In the genomic region with DNA sequence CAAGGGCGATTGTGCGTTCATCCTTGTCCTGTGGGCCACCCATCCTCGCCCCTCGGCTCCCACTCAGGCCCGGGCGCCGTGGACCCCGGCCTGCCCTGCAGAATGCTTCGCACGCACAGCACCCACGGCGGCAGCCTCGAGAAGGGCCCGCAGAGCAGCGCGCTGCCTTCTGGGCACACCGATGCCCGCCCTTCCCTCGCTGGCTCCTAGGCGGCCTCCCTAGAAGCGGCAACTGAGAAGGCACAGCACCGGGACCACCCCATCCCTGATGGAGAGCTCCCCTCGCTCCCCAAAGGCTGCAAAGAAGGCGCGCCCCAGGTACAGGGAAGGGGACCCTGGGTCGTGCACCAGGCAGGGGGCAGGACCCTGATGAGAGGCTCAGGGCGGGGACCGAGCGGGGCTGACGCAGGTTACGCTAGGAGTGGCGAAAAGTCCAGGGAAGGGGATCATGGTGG, we compare ENCODE assay signal across 8 cellular contexts. TPM values are rescaled to one million over a fixed set of nuclear protein-coding genes. Genes with fewer than 3 reads are reported as not detected.
A peak's percentile ranks its signal among the peaks of the same experiment; 100 is the strongest.
DNase-seq lines count a peak whose midpoint lies in the region; ATAC-seq, FAIRE-seq and TF ChIP-seq lines count a peak whose summit lies in the region.

No MANE protein-coding gene starts in this region.

- H3K4me3 ChIP-seq in epithelial cell of proximal tubule (ENCODE audit: low read depth, low read length) (peak overlapping the region; percentile 98), pancreas (peak overlapping the region; percentile 70 to 100 (median 88))

- no peak overlapping the region for H4K5ac ChIP-seq in H9 (ENCODE audit: insufficient read length, low read depth, low read length)

- DNase-seq in H9 (peak; percentile 48), WTC11 (ENCODE audit: low spot score) (peak; percentile 33), epithelial cell of proximal tubule (ENCODE audit: low read depth) (no peak), pancreas (peak in 4 of 6 donors; percentile 20 to 73 (median 52)), SK-N-DZ (ENCODE audit: low spot score) (no peak), foreskin keratinocyte (no peak), NCI-H446 treated with DMSO at 0.1 percent for 48 hours (lab: John Stamatoyannopoulos, UW) (no peak)

- ATAC-seq in WTC11 (peak; percentile 0; the same call in 1 of the 2 replicates), pancreas (peak in 1 of 4 donors; percentile 4), GM18511 (IDR thresholded peaks at IDR 0.05; ENCODE audit: unreplicated experiment) (no peak), foreskin keratinocyte (no peak)

- H3K14ac ChIP-seq in H9 (ENCODE audit: insufficient read depth, low read length) = peak overlapping the region; percentile 95

- H3K18ac ChIP-seq in H9 (ENCODE audit: insufficient read length, low read depth, low read length) = peak overlapping the region; percentile 97

- peak overlapping the region; percentile 85 to 99 (median 93) for H3K27ac Mint-ChIP-seq in H9
- peak overlapping the region; percentile 93 for H3K27ac Mint-ChIP-seq in WTC11

- peaks cover 12% of the 10 kb centered on the region for H3K79me1 ChIP-seq in H9 (ENCODE audit: insufficient read depth, low read depth, low read length, poor library complexity, severe bottlenecking)

- no peak overlapping the region for H2BK15ac ChIP-seq in H9 (ENCODE audit: low read depth, low read length)

- H3K27ac ChIP-seq in H9 (ENCODE audit: insufficient read length, low read depth, low read length) (no peak overlapping the region), pancreas (peak overlapping the region; percentile 80 to 91 (median 84)), foreskin keratinocyte (no peak overlapping the region)

- CTCF ChIA-PET in WTC11 (lab: Charles Lee) = interaction anchor here (0.6 to 1.3 kb wide), 3 partner anchors 18 to 227 kb away, joined by 3 to 4 read pairs (median 3); no protein-coding TSS in a partner anchor

- H3K9me3 Mint-ChIP-seq in H9 (no peaks in the 10 kb centered on the region), WTC11 (no peaks in the 10 kb centered on the region)

- H3K9me3 ChIP-seq in H9 (ENCODE audit: control insufficient read depth, low read depth, low read length) (no peaks in the 10 kb centered on the region), pancreas (no peaks in the 10 kb centered on the region)

- peaks cover 56 to 63% of the 10 kb centered on the region in 2 experiments for H3K4me1 Mint-ChIP-seq in H9
- H3K4me1 Mint-ChIP-seq in WTC11 = peaks cover 67% of the 10 kb centered on the region

- H2BK120ac ChIP-seq in H9 (ENCODE audit: low read depth, low read length, poor library complexity, severe bottlenecking) = no peak overlapping the region

- no peak overlapping the region for H3K4ac ChIP-seq in H9 (ENCODE audit: low read depth, low read length)

- POLR2A ChIA-PET in WTC11 (lab: Charles Lee) = interaction anchor here (0.6 kb wide), 1 partner anchor 162 kb away, joined by 3 read pairs; no protein-coding TSS in a partner anchor

- no peak overlapping the region for H2AFZ ChIP-seq in H9 (ENCODE audit: low read length)

- peak overlapping the region; percentile 41 for H3K4me2 ChIP-seq in H9 (ENCODE audit: insufficient read depth, insufficient read length, low read length)

- no peaks in the 10 kb centered on the region for H3K36me3 ChIP-seq in pancreas

- H3K36me3 Mint-ChIP-seq in H9 (ENCODE audit: insufficient read depth in 1 of 3, low read depth in 3 of 3) (peaks cover 11 to 17% (median 16%) of the 10 kb centered on the region in 3 experiments), WTC11 (peaks cover 16% of the 10 kb centered on the region)

- H3K27me3 ChIP-seq in H9 (ENCODE audit: insufficient read depth, low read length) (no peaks in the 10 kb centered on the region), pancreas (no peaks in the 10 kb centered on the region), foreskin keratinocyte (no peaks in the 10 kb centered on the region)

- H4K20me1 ChIP-seq in H9 (ENCODE audit: control insufficient read depth, insufficient read depth, insufficient read length) = no peaks in the 10 kb centered on the region

- FAIRE-seq in pancreas (lab: Jason Lieb, UNC) = no peak

- no peak overlapping the region for H2BK12ac ChIP-seq in H9 (ENCODE audit: insufficient read length, low read depth, low read length)

- H3K79me2 ChIP-seq in H9 (ENCODE audit: insufficient read depth, low read length) = peaks cover 49% of the 10 kb centered on the region

- intact Hi-C loops in pancreas (cut with DNase I) = loop anchor here in 1 of 3 donors (10.0 kb wide), 1 partner anchor 170 kb away; no protein-coding TSS in a partner anchor

- no peak overlapping the region for H3T11ph ChIP-seq in H9 (ENCODE audit: low read length)

- H3K9ac ChIP-seq in H9 (ENCODE audit: extremely low read depth, insufficient read length, low read length) = peak overlapping the region; percentile 73

- no peak overlapping the region for H4K8ac ChIP-seq in H9 (replicated peaks; ENCODE audit: insufficient read length, low read depth, low read length)

- H3K4me3 Mint-ChIP-seq in H9 (peak overlapping the region; percentile 95), WTC11 (peak overlapping the region; percentile 94)

- H2AK5ac ChIP-seq in H9 (ENCODE audit: insufficient read length, low read length) = no peak overlapping the region

- H3K4me1 ChIP-seq in H9 (ENCODE audit: insufficient read depth, low read length) = peaks cover 41% of the 10 kb centered on the region
- peaks cover 0 to 24% (median 13%) of the 10 kb centered on the region in 3 donors for H3K4me1 ChIP-seq in pancreas
- no peaks in the 10 kb centered on the region for H3K4me1 ChIP-seq in foreskin keratinocyte

- TF ChIP-seq CTCF in H9 (conservative IDR thresholded peaks at IDR 0.05) = no peak
- TF ChIP-seq CTCF in WTC11 (IDR thresholded peaks at IDR 0.05) = no peak
- TF ChIP-seq CTCF in epithelial cell of proximal tubule (conservative IDR thresholded peaks at IDR 0.05; ENCODE audit: low read depth, low read length) = no peak
- no peak for TF ChIP-seq CTCF in pancreas (IDR thresholded peaks at IDR 0.05)
- TF ChIP-seq CTCF in foreskin keratinocyte (conservative IDR thresholded peaks at IDR 0.05) = no peak

- H3K56ac ChIP-seq in H9 (ENCODE audit: insufficient read length, low read depth, low read length) = no peak overlapping the region

- no CpG with 5 or more reads among the region's 32 CpGs for WGBS in H9 (ENCODE audit: extremely low coverage, insufficient read length, low lambda C conversion rate)
- 2 to 4% methylated on average over 32 of the region's 32 CpGs for WGBS in pancreas, 2 donors

- peaks cover 8% of the 10 kb centered on the region for H3K23me2 ChIP-seq in H9 (ENCODE audit: insufficient read length, low read depth, low read length, poor library complexity, severe bottlenecking)

- no peak overlapping the region for H3K23ac ChIP-seq in H9 (ENCODE audit: insufficient read length, low read depth, low read length)

- no peak overlapping the region for H2BK20ac ChIP-seq in H9 (ENCODE audit: low read depth, low read length, poor library complexity, severe bottlenecking)

- H3K27me3 Mint-ChIP-seq in H9 (ENCODE audit: low read depth) = no peaks in the 10 kb centered on the region
- H3K27me3 Mint-ChIP-seq in WTC11 (ENCODE audit: low read depth) = no peaks in the 10 kb centered on the region; the same call in 1 of the 2 replicates

- H2BK5ac ChIP-seq in H9 (ENCODE audit: insufficient read length, low read length) = no peak overlapping the region

- no peak overlapping the region for H4K91ac ChIP-seq in H9 (ENCODE audit: insufficient read length, low read depth, low read length)

TF ChIP-seq in WTC11, 78 proteins besides CTCF, POLR2A, EP300 and RAD21 (continues in another document):
- TF ChIP-seq ZNF232 (CRISPR knock-in tag; IDR thresholded peaks at IDR 0.05) = no peak
- no peak for TF ChIP-seq ZNF263 (CRISPR knock-in tag; IDR thresholded peaks at IDR 0.05; ENCODE audit: low read depth)
- no peak for TF ChIP-seq CBFB (CRISPR knock-in tag; IDR thresholded peaks at IDR 0.05; ENCODE audit: low read depth)
- TF ChIP-seq ZNF396 (CRISPR knock-in tag; IDR thresholded peaks at IDR 0.05; ENCODE audit: borderline replicate concordance) = no peak
- TF ChIP-seq RELA (CRISPR knock-in tag; IDR thresholded peaks at IDR 0.05; ENCODE audit: borderline replicate concordance) = no peak; the same call in 1 of the 2 replicates
- TF ChIP-seq, protein P1, sequence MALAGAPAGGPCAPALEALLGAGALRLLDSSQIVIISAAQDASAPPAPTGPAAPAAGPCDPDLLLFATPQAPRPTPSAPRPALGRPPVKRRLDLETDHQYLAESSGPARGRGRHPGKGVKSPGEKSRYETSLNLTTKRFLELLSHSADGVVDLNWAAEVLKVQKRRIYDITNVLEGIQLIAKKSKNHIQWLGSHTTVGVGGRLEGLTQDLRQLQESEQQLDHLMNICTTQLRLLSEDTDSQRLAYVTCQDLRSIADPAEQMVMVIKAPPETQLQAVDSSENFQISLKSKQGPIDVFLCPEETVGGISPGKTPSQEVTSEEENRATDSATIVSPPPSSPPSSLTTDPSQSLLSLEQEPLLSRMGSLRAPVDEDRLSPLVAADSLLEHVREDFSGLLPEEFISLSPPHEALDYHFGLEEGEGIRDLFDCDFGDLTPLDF (CRISPR knock-in tag; IDR thresholded peaks at IDR 0.05) = no peak
- TF ChIP-seq TP53 (CRISPR knock-in tag; IDR thresholded peaks at IDR 0.05) = no peak
- 0 out of 2 replicates have a peak, but pooled peaks have one; percentile 41 for TF ChIP-seq SP1 (CRISPR knock-in tag; conservative IDR thresholded peaks at IDR 0.05)
- TF ChIP-seq, protein P2, sequence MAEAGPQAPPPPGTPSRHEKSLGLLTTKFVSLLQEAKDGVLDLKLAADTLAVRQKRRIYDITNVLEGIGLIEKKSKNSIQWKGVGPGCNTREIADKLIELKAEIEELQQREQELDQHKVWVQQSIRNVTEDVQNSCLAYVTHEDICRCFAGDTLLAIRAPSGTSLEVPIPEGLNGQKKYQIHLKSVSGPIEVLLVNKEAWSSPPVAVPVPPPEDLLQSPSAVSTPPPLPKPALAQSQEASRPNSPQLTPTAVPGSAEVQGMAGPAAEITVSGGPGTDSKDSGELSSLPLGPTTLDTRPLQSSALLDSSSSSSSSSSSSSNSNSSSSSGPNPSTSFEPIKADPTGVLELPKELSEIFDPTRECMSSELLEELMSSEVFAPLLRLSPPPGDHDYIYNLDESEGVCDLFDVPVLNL (CRISPR knock-in tag; IDR thresholded peaks at IDR 0.05; ENCODE audit: borderline replicate concordance, low read depth) = peak; percentile 55; the same call in 1 of the 2 replicates
- TF ChIP-seq NFE2L1 (CRISPR knock-in tag; IDR thresholded peaks at IDR 0.05) = 0 out of 2 replicates have a peak, but pooled peaks have one; percentile 47

RNA-seq across cellular contexts. Expression of a gene that starts 1.0 kb away (rescaled TPM):
- total RNA-seq in H9 (2021) (343 and 348 TPM in 2 replicates), WTC11 (2021) (348 to 380 TPM (median 363 TPM) in 3 replicates), epithelial cell of proximal tubule (74.9 and 105 TPM in 2 replicates), pancreas (100 to 1,000 TPM in 2 of 6 donors, 10 to 100 TPM in 4; 43.2 to 124 (median 69.3) TPM), foreskin keratinocyte (181 and 196 TPM in 2 replicates)
- polyA plus RNA-seq in pancreas (100 to 1,000 TPM in 1 of 2 donors, 10 to 100 TPM in 1; 71.8 to 116 TPM), foreskin keratinocyte (285 and 303 TPM in 2 replicates)
- polyA plus RNA-seq in SK-N-DZ (2014; cell fraction: cytosol; rRNA removed) = 68.7 and 78.3 TPM in 2 replicates
- polyA plus RNA-seq in SK-N-DZ (2014; cell fraction: nucleus; rRNA removed) = 34.4 and 48.8 TPM in 2 replicates

Comparison
In these comparisons a context has a peak if more than half of its experiments do, and no peak if none do; other contexts are left out.
1. DNase-seq: peak in H9 (single experiment), WTC11 (single experiment) and pancreas (4 of 6); none in epithelial cell of proximal tubule (single experiment), SK-N-DZ (single experiment), foreskin keratinocyte (0 of 2) and NCI-H446 treated with DMSO at 0.1 percent for 48 hours (single experiment).
2. H3K27ac ChIP-seq: peak in pancreas (4 of 4); none in H9 (single experiment) and foreskin keratinocyte (single experiment).